In genomic region chr10:91551856-91552255, GRCh38 we compare ENCODE assay signal across 8 cellular contexts.
A peak's percentile ranks its signal among the peaks of the same experiment; 100 is the strongest.
DNase-seq lines count a peak whose midpoint lies in the region; ATAC-seq and TF ChIP-seq lines count a peak whose summit lies in the region.

No MANE protein-coding gene starts in this region.

- no peak overlapping the region for H2AFZ ChIP-seq in PC-3 (ENCODE audit: low read length)

- no peaks in the 10 kb centered on the region for H3K27me3 ChIP-seq in PC-3 (ENCODE audit: low read length)
- H3K27me3 ChIP-seq in esophagus squamous epithelium = no peaks in the 10 kb centered on the region

- H4K20me1 ChIP-seq in PC-3 (ENCODE audit: low read length) = no peaks in the 10 kb centered on the region

- BruUV-seq in PC-3 (replicated peaks; lab: Mats Ljungman, UMichigan) = no TSS peak

- H3K9me3 ChIP-seq in PC-3 (ENCODE audit: low read length) (no peaks in the 10 kb centered on the region), esophagus squamous epithelium (no peaks in the 10 kb centered on the region)

- H3K4me1 ChIP-seq in PC-3 (ENCODE audit: insufficient read depth, low read length) (0 out of 2 replicates have a peak, but pooled peaks cover 4% of the 10 kb centered on the region), esophagus squamous epithelium (peaks cover 6 to 53% (median 17%) of the 10 kb centered on the region in 3 donors)

- no peaks in the 10 kb centered on the region for H3K36me3 Mint-ChIP-seq in nephron progenitor cell (ENCODE audit: low read depth)

- H3K79me2 ChIP-seq in PC-3 (ENCODE audit: low read length) = no peaks in the 10 kb centered on the region

- no peaks in the 10 kb centered on the region for H3K9me2 ChIP-seq in PC-3 (replicated peaks; ENCODE audit: low read length)

- H3K9me3 Mint-ChIP-seq in nephron progenitor cell = no peaks in the 10 kb centered on the region

- TF ChIP-seq CTCF in PC-3 (conservative IDR thresholded peaks at IDR 0.05; ENCODE audit: low read depth, low read length) (peak; percentile 78), esophagus squamous epithelium (IDR thresholded peaks at IDR 0.05) (peak in 5 of 6 experiments; percentile 28 to 54 (median 38)), nephron progenitor cell (IDR thresholded peaks at IDR 0.05) (peak; percentile 56)

- peak; percentile 31 for DNase-seq in 8988T
- peak; percentile 9 for DNase-seq in GDM1 (lab: John Stamatoyannopoulos, UW)
- DNase-seq in PC-3 = peak; percentile 40
- no peak for DNase-seq in esophagus squamous epithelium (lab: John Stamatoyannopoulos, UW)
- peak; percentile 62 for DNase-seq in nephron progenitor cell
- DNase-seq in T-helper 1 cell = no peak
- DNase-seq in stimulated activated CD4-positive, alpha-beta T cell treated with anti-CD3 and anti-CD28 coated beads, Interleukin-4, amount 100 ng/mL, for 24 hours = no peak

- H3K4me3 Mint-ChIP-seq in nephron progenitor cell = peak overlapping the region; percentile 17

- intact Hi-C loops in PC-3 (cut with micrococcal nuclease) = loop anchor here (1.0 to 5.0 kb wide), 5 partner anchors 59 to 195 kb away; no protein-coding TSS in a partner anchor
- intact Hi-C loops in esophagus squamous epithelium (cut with DNase I) = loop anchor here (10.0 kb wide), 1 partner anchor 83 kb away; the partner anchor contains the start of gene PPP1R3C

- 73 to 80% methylated on average over 8 of the region's 8 CpGs for WGBS in esophagus squamous epithelium, 2 donors

- TF ChIP-seq POLR2A in esophagus squamous epithelium (IDR thresholded peaks at IDR 0.05) = no peak

- H3K4me3 ChIP-seq in PC-3 (ENCODE audit: low read length) = no peak overlapping the region
- H3K4me3 ChIP-seq in esophagus squamous epithelium = no peak overlapping the region

- no peak overlapping the region for H3K27ac Mint-ChIP-seq in nephron progenitor cell

- peak; percentile 90 for ATAC-seq in PC-3
- no peak for ATAC-seq in HG03460 (IDR thresholded peaks at IDR 0.05; ENCODE audit: unreplicated experiment)

- peaks cover 22% of the 10 kb centered on the region for H3K4me1 Mint-ChIP-seq in nephron progenitor cell

- H3K36me3 ChIP-seq in PC-3 (ENCODE audit: low read depth, low read length) (no peaks in the 10 kb centered on the region), esophagus squamous epithelium (no peaks in the 10 kb centered on the region)

- H3K27ac ChIP-seq in PC-3 (ENCODE audit: low read length) (no peak overlapping the region), esophagus squamous epithelium (no peak overlapping the region)

- no peaks in the 10 kb centered on the region for H3K27me3 Mint-ChIP-seq in nephron progenitor cell (ENCODE audit: low read depth, poor library complexity)

- H3K9ac ChIP-seq in PC-3 (ENCODE audit: low read length) = no peak overlapping the region

- H3F3A ChIP-seq in PC-3 (ENCODE audit: low read length, unreplicated experiment) = no peaks in the 10 kb centered on the region

- POLR2A ChIA-PET in PC-3 (lab: Charles Lee; ENCODE audit: unreplicated experiment) = no interaction called here

- no peak overlapping the region for H3K4me2 ChIP-seq in PC-3 (ENCODE audit: low read length)

- CTCF ChIA-PET in PC-3 (lab: Charles Lee) = interaction anchor here (0.5 to 0.9 kb wide), 3 partner anchors 80 to 253 kb away, joined by 3 to 6 read pairs (median 5); no protein-coding TSS in a partner anchor

Comparison
In these comparisons a context has a peak if more than half of its experiments do, and no peak if none do; other contexts are left out.
1. DNase-seq: peak in 8988T (single experiment), GDM1 (single experiment), PC-3 (single experiment) and nephron progenitor cell (single experiment); none in esophagus squamous epithelium (single experiment), T-helper 1 cell (0 of 5) and stimulated activated CD4-positive, alpha-beta T cell treated with anti-CD3 and anti-CD28 coated beads, Interleukin-4, amount 100 ng/mL, for 24 hours (single experiment).
2. Peak in every context shown above with its lines, with median percentiles within 50 percentile points of each other: CTCF ChIP-seq.